In genomic region chr2:189662674-189663226, GRCh38 we compare ENCODE assay signal across 11 cellular contexts. TPM values are rescaled to one million over a fixed set of nuclear protein-coding genes. Genes with fewer than 3 reads are reported as not detected.
DNase-seq lines count a peak whose midpoint lies in the region; ATAC-seq and TF ChIP-seq lines count a peak whose summit lies in the region.
"Had no signal": no experiment of that assay in that cellular context is flagged by ENCODE, and none has a peak within 500 bp of the region (broad histone marks: within the 10 kb centered on the region; RNA-seq: fewer than 3 reads in every experiment).

No MANE protein-coding gene starts in this region.

- H3K4me3 ChIP-seq in cardiac muscle cell (peak overlapping the region; percentile 70), SU-DHL-6 (ENCODE audit: insufficient read depth, low read length, poor library complexity, severe bottlenecking) (peak overlapping the region; percentile 84), upper lobe of left lung (peak overlapping the region in 3 of 4 donors; percentile 76 to 90 (median 89))

- H3K27me3 ChIP-seq in cardiac muscle cell: no peaks in the 10 kb centered on the region
- H3K27me3 ChIP-seq in SU-DHL-6 (ENCODE audit: low read length): no peaks in the 10 kb centered on the region
- H3K27me3 ChIP-seq in upper lobe of left lung: no peaks in the 10 kb centered on the region
- H3K27me3 ChIP-seq: body of pancreas had no signal

- DNase-seq in cardiac muscle cell (ENCODE audit: low read depth in 1 of 2, low spot score in 1 of 2) (no peak), Right ventricle myocardium inferior (ENCODE audit: missing footprints) (no peak), left kidney (ENCODE audit: low read depth, low spot score) (peak; percentile 70), upper lobe of left lung (peak in 1 of 2 donors; percentile 2), NCI-H1417 treated with DMSO at 0.1 percent for 48 hours (lab: John Stamatoyannopoulos, UW) (no peak), Kasumi-1 (lab: John Stamatoyannopoulos, UW) (no peak)
- DNase-seq: body of pancreas, kidney glomerular epithelial cell had no signal

- H3K36me3 ChIP-seq in cardiac muscle cell: peaks cover 17% of the 10 kb centered on the region
- H3K36me3 ChIP-seq in SU-DHL-6 (ENCODE audit: low read length): peaks cover 30% of the 10 kb centered on the region
- H3K36me3 ChIP-seq in upper lobe of left lung: peaks cover 5 to 27% (median 10%) of the 10 kb centered on the region in 4 donors

- ATAC-seq in Right ventricle myocardium inferior (no peak), upper lobe of left lung (ENCODE audit: low FRiP score in 2 of 2) (no peak), HG03095 (IDR thresholded peaks at IDR 0.05; ENCODE audit: unreplicated experiment) (no peak)
- ATAC-seq: activated CD4-positive, CD25-positive, alpha-beta regulatory T cell treated with anti-CD3 and anti-CD28 coated beads, Interleukin-2, amount 50 U/mL, for 24 hours; body of pancreas had no signal

- H3K4me1 ChIP-seq in cardiac muscle cell (ENCODE audit: low read depth): peaks cover 6% of the 10 kb centered on the region
- peaks cover 22 to 47% (median 30%) of the 10 kb centered on the region in 4 donors for H3K4me1 ChIP-seq in upper lobe of left lung

- H3K27ac ChIP-seq in cardiac muscle cell (no peak overlapping the region), SU-DHL-6 (ENCODE audit: low read depth, low read length) (peak overlapping the region; percentile 48), upper lobe of left lung (peak overlapping the region in 1 of 4 donors; percentile 14)

- WGBS in upper lobe of left lung, 2 donors: 73 to 74% methylated on average over 5 of the region's 5 CpGs

- H2AFZ ChIP-seq in SU-DHL-6 (ENCODE audit: low read depth, low read length, severe bottlenecking): no peak overlapping the region

- peak overlapping the region; percentile 99 for H3K4me2 ChIP-seq in SU-DHL-6 (ENCODE audit: low read depth, low read length, poor library complexity, severe bottlenecking)

- H3F3A ChIP-seq in SU-DHL-6 (ENCODE audit: insufficient read depth): peaks cover 8% of the 10 kb centered on the region

- H3K9me3 ChIP-seq in cardiac muscle cell (ENCODE audit: low read depth) (no peaks in the 10 kb centered on the region), SU-DHL-6 (ENCODE audit: insufficient read depth, low read length) (no peaks in the 10 kb centered on the region), upper lobe of left lung (no peaks in the 10 kb centered on the region)
- H3K9me3 ChIP-seq: body of pancreas had no signal

- 0 out of 2 replicates have a peak, but pooled peaks cover 11% of the 10 kb centered on the region for H4K20me1 ChIP-seq in SU-DHL-6 (ENCODE audit: low read depth, low read length)

- intact Hi-C loops in Right ventricle myocardium inferior (cut with DNase I): loop anchor here (5.0 kb wide), 1 partner anchor 120 kb away; the partner anchor contains the start of genes ORMDL1 and PMS1

- H3K9me2 ChIP-seq in SU-DHL-6 (replicated peaks; ENCODE audit: insufficient read depth, low read length): no peaks in the 10 kb centered on the region

- TF ChIP-seq POLR2A in upper lobe of left lung (IDR thresholded peaks at IDR 0.05): no peak

- TF ChIP-seq CTCF in cardiac muscle cell (IDR thresholded peaks at IDR 0.05; ENCODE audit: low read depth, low read length) (no peak), SU-DHL-6 (IDR thresholded peaks at IDR 0.05; ENCODE audit: insufficient read depth, low read length, poor library complexity, severe bottlenecking) (no peak), upper lobe of left lung (IDR thresholded peaks at IDR 0.05) (no peak)

- H3K9ac ChIP-seq in SU-DHL-6 (ENCODE audit: low read length): peak overlapping the region; percentile 87

- H3K79me2 ChIP-seq in SU-DHL-6 (ENCODE audit: insufficient read depth, low read length): peaks cover 54% of the 10 kb centered on the region

- TF ChIP-seq EP300 in upper lobe of left lung (IDR thresholded peaks at IDR 0.05): no peak

RNA-seq across cellular contexts. Expression of gene ASNSD1, which starts 1.5 kb away (rescaled TPM):
- 21.8 and 25.2 TPM in 2 replicates for total RNA-seq in cardiac muscle cell
- 36.8 and 37.1 TPM in 2 replicates for polyA plus RNA-seq in cardiac muscle cell
- 35.2 TPM for total RNA-seq in Right ventricle myocardium inferior
- total RNA-seq in upper lobe of left lung: 10 to 100 TPM; 29.5 to 49.6 (median 34.3) TPM

RNA-seq across cellular contexts. Expression of gene ANKAR, which starts 11.7 kb away (rescaled TPM):
- 1.2 and 1.4 TPM in 2 replicates for total RNA-seq in cardiac muscle cell
- polyA plus RNA-seq in cardiac muscle cell: 4.4 and 5.4 TPM in 2 replicates
- total RNA-seq in Right ventricle myocardium inferior: 6.0 TPM
- 10 to 100 TPM in 1 of 6 donors, 1 to 10 TPM in 5; 8.0 to 13.1 (median 9.2) TPM for total RNA-seq in upper lobe of left lung
